Comparison of ENCODE assay signal across 15 cellular contexts in genomic region chr11:46271407-46271806, GRCh38. TPM values are rescaled to one million over a fixed set of nuclear protein-coding genes. Genes with fewer than 3 reads are reported as not detected.
"Had no signal": no experiment of that assay in that cellular context is flagged by ENCODE, and none has a peak within 500 bp of the region (broad histone marks: within the 10 kb centered on the region; RNA-seq: fewer than 3 reads in every experiment).

No MANE protein-coding gene starts in this region.

- H3K9ac ChIP-seq: parathyroid adenoma had no signal

- H3K79me2 ChIP-seq: parathyroid adenoma had no signal

- H3K4me3 ChIP-seq: gastrocnemius medialis had no signal

- DNase-seq: activated CD4-positive, alpha-beta T cell treated with anti-CD3 and anti-CD28 coated beads for 36 hours; activated CD4-positive, alpha-beta T cell treated with anti-CD3 and anti-CD28 coated beads, Interleukin-2, amount 50 U/mL, for 48 hours; activated gamma-delta T cell; cerebellar nuclear complex; effector CD4-positive, alpha-beta T cell; gastrocnemius medialis; head of caudate nucleus; kidney; midbrain; naive thymus-derived CD4-positive, alpha-beta T cell; stimulated activated naive B cell treated with anti-CD40 and anti-IgM and Interleukin-4, amounts not matched to agents 10 μg/mL and 1 μg/mL and 100 μg/mL, for 72 hours; T-helper 2 cell had no signal

- H3K9me3 ChIP-seq: gastrocnemius medialis had no signal

- H3K27ac ChIP-seq: parathyroid adenoma had no signal

- ATAC-seq: activated CD4-positive, alpha-beta T cell treated with anti-CD3 and anti-CD28 coated beads for 36 hours; esophagus mucosa; gastrocnemius medialis; left lobe of liver; naive thymus-derived CD4-positive, alpha-beta T cell had no signal

- H2AFZ ChIP-seq: parathyroid adenoma had no signal

- H3K36me3 ChIP-seq: gastrocnemius medialis had no signal

RNA-seq across cellular contexts. Expression of gene CREB3L1, which starts 6.1 kb away (rescaled TPM):
- total RNA-seq: naive thymus-derived CD4-positive, alpha-beta T cell had no signal
